Comparison of ENCODE assay signal across 8 cellular contexts in genomic region chr10:101018600-101019439, GRCh38. TPM values are rescaled to one million over a fixed set of nuclear protein-coding genes. Genes with fewer than 3 reads are reported as not detected.
DNase-seq lines count a peak whose midpoint lies in the region; ATAC-seq and TF ChIP-seq lines count a peak whose summit lies in the region.

No MANE protein-coding gene starts in this region.

- peaks cover 3% of the 10 kb centered on the region for H3K4me1 ChIP-seq in CD8-positive, alpha-beta memory T cell (ENCODE audit: insufficient read depth, low read length)
- peaks cover 12% of the 10 kb centered on the region for H3K4me1 ChIP-seq in PC-3 (ENCODE audit: insufficient read depth, low read length)
- H3K4me1 ChIP-seq in stomach: peaks cover 7 to 24% (median 14%) of the 10 kb centered on the region in 4 donors

- intact Hi-C loops in PC-3 (cut with micrococcal nuclease) (no loop called here), stomach (cut with DNase I; ENCODE audit: low total_unique reads) (no loop called here)

- no peaks in the 10 kb centered on the region for H3K9me2 ChIP-seq in PC-3 (replicated peaks; ENCODE audit: low read length)

- ATAC-seq in HG02885 (IDR thresholded peaks at IDR 0.05; ENCODE audit: poor library complexity, unreplicated experiment): peak; percentile 44
- ATAC-seq in PC-3: peak; percentile 76
- peak; percentile 84 to 87 for ATAC-seq in naive thymus-derived CD8-positive, alpha-beta T cell
- ATAC-seq in HG03571 (IDR thresholded peaks at IDR 0.05; ENCODE audit: unreplicated experiment): no peak

- H3K9me3 ChIP-seq in CD8-positive, alpha-beta memory T cell (ENCODE audit: low read length): no peaks in the 10 kb centered on the region
- H3K9me3 ChIP-seq in PC-3 (ENCODE audit: low read length) (no peaks in the 10 kb centered on the region), stomach (no peaks in the 10 kb centered on the region)

- WGBS in stomach, 5 donors: 20 to 26% (median 21%) methylated on average over 14 to 45 of the region's 45 CpGs

- H3K4me3 Mint-ChIP-seq in CD8-positive, alpha-beta memory T cell: no peak overlapping the region
- H3K4me3 Mint-ChIP-seq in naive thymus-derived CD8-positive, alpha-beta T cell: peak overlapping the region in 2 of 10 donors; percentile 5 to 24

- no peak overlapping the region for H3K4me3 ChIP-seq in CD8-positive, alpha-beta memory T cell (ENCODE audit: low read length)
- H3K4me3 ChIP-seq in PC-3 (ENCODE audit: low read length) (no peak overlapping the region), stomach (no peak overlapping the region)

- TF ChIP-seq POLR2A in stomach (IDR thresholded peaks at IDR 0.05): no peak

- CTCF ChIA-PET in CD8-positive, alpha-beta memory T cell (lab: Charles Lee): interaction anchor here (0.6 to 6.9 kb wide), 17 partner anchors 9 to 105 kb away, joined by 3 to 98 read pairs (median 6); partner anchors contain the start of genes LZTS2, PDZD7 and SFXN3
- CTCF ChIA-PET in PC-3 (lab: Charles Lee): interaction anchor here (0.5 to 0.6 kb wide), 2 partner anchors 36 to 72 kb away, joined by 3 read pairs; no protein-coding TSS in a partner anchor

- no peaks in the 10 kb centered on the region for H3K9me3 Mint-ChIP-seq in CD8-positive, alpha-beta memory T cell
- H3K9me3 Mint-ChIP-seq in naive thymus-derived CD8-positive, alpha-beta T cell: no peaks in the 10 kb centered on the region

- H4K20me1 ChIP-seq in PC-3 (ENCODE audit: low read length): no peaks in the 10 kb centered on the region

- H3K79me2 ChIP-seq in PC-3 (ENCODE audit: low read length): no peaks in the 10 kb centered on the region

- no peak overlapping the region for H3K27ac ChIP-seq in CD8-positive, alpha-beta memory T cell (ENCODE audit: low read depth, low read length)
- H3K27ac ChIP-seq in PC-3 (ENCODE audit: low read length): no peak overlapping the region
- H3K27ac ChIP-seq in stomach: no peak overlapping the region

- H3K4me2 ChIP-seq in PC-3 (ENCODE audit: low read length): peak overlapping the region; percentile 44; the same call in 1 of the 2 replicates

- H3F3A ChIP-seq in PC-3 (ENCODE audit: low read length, unreplicated experiment): no peaks in the 10 kb centered on the region

- H3K36me3 ChIP-seq in CD8-positive, alpha-beta memory T cell (ENCODE audit: insufficient read depth, low read length): no peaks in the 10 kb centered on the region
- H3K36me3 ChIP-seq in PC-3 (ENCODE audit: low read depth, low read length): no peaks in the 10 kb centered on the region
- H3K36me3 ChIP-seq in stomach: no peaks in the 10 kb centered on the region

- peaks cover 0 to 4% (median 2%) of the 10 kb centered on the region in 3 donors for H3K36me3 Mint-ChIP-seq in CD8-positive, alpha-beta memory T cell
- H3K36me3 Mint-ChIP-seq in naive thymus-derived CD8-positive, alpha-beta T cell: no peaks in the 10 kb centered on the region

- H3K9ac ChIP-seq in PC-3 (ENCODE audit: low read length): no peak overlapping the region

- H3K27me3 ChIP-seq in CD8-positive, alpha-beta memory T cell (ENCODE audit: insufficient read depth, low read length, poor library complexity, severe bottlenecking): peaks cover 20% of the 10 kb centered on the region
- H3K27me3 ChIP-seq in PC-3 (ENCODE audit: low read length): no peaks in the 10 kb centered on the region
- H3K27me3 ChIP-seq in stomach: peaks cover 0 to 51% (median 0%) of the 10 kb centered on the region in 3 donors

- TF ChIP-seq EP300 in stomach (IDR thresholded peaks at IDR 0.05): no peak

- H2AFZ ChIP-seq in PC-3 (ENCODE audit: low read length): peak overlapping the region; percentile 61

- peaks cover 2 to 10% (median 6%) of the 10 kb centered on the region in 3 donors for H3K4me1 Mint-ChIP-seq in CD8-positive, alpha-beta memory T cell
- H3K4me1 Mint-ChIP-seq in naive thymus-derived CD8-positive, alpha-beta T cell: peaks cover 7 to 14% (median 11%) of the 10 kb centered on the region in 4 donors

- no TSS peak for BruUV-seq in PC-3 (replicated peaks; lab: Mats Ljungman, UMichigan)

- peak; percentile 36 to 79 (median 53) for DNase-seq in CD8-positive, alpha-beta memory T cell
- DNase-seq in PC-3 (peak; percentile 77), fibroblast of gingiva (ENCODE audit: low read depth) (peak; percentile 71), stomach (peak; percentile 90)
- DNase-seq in activated T-cell treated with anti-CD3 and anti-CD28 coated beads, Interleukin-2, amount 50 U/mL, for 48 hours: peak; percentile 89 to 92
- DNase-seq in naive thymus-derived CD8-positive, alpha-beta T cell: peak; percentile 40 to 84 (median 56)

- TF ChIP-seq CTCF in PC-3 (conservative IDR thresholded peaks at IDR 0.05; ENCODE audit: low read depth, low read length): peak; percentile 74
- peak in 4 of 7 experiments; percentile 48 to 65 (median 56) for TF ChIP-seq CTCF in stomach (IDR thresholded peaks at IDR 0.05)

- H3K27me3 Mint-ChIP-seq in CD8-positive, alpha-beta memory T cell: peaks cover 36 to 52% of the 10 kb centered on the region in 2 donors
- H3K27me3 Mint-ChIP-seq in naive thymus-derived CD8-positive, alpha-beta T cell: peaks cover 8 to 82% (median 49%) of the 10 kb centered on the region in 5 donors

- no peak overlapping the region for H3K27ac Mint-ChIP-seq in CD8-positive, alpha-beta memory T cell
- H3K27ac Mint-ChIP-seq in naive thymus-derived CD8-positive, alpha-beta T cell: peak overlapping the region in 1 of 10 donors; percentile 43

- POLR2A ChIA-PET in CD8-positive, alpha-beta memory T cell (lab: Charles Lee): interaction anchor here (0.7 kb wide), 1 partner anchor 104 kb away, joined by 4 read pairs; no protein-coding TSS in a partner anchor
- POLR2A ChIA-PET in PC-3 (lab: Charles Lee; ENCODE audit: unreplicated experiment): no interaction called here
- POLR2A ChIA-PET in naive thymus-derived CD8-positive, alpha-beta T cell (lab: Charles Lee): interaction anchor here (1.1 to 3.5 kb wide), 3 partner anchors 13 to 24 kb away, joined by 3 to 15 read pairs (median 5); partner anchors contain the start of genes LZTS2, PDZD7 and SFXN3

RNA-seq across cellular contexts. Expression of gene PDZD7, which starts 12.1 kb away (rescaled TPM):
- under 1 TPM; 0.31 to 0.33 TPM for total RNA-seq in CD8-positive, alpha-beta memory T cell
- polyA plus RNA-seq in CD8-positive, alpha-beta memory T cell: 0.23 TPM
- total RNA-seq in PC-3 (2014; rRNA removed) (2.5 and 2.8 TPM in 2 replicates), stomach (1 to 10 TPM in 1 of 5 donors, not detected in 4; 2.4 TPM)
- 1 to 10 TPM; 1.3 to 1.4 TPM for total RNA-seq in naive thymus-derived CD8-positive, alpha-beta T cell
- polyA plus RNA-seq in naive thymus-derived CD8-positive, alpha-beta T cell: 1 to 10 TPM in 1 of 3 donors, under 1 TPM in 2; 0.39 to 1.1 (median 0.89) TPM
- under 1 TPM; 0.20 to 0.76 (median 0.75) TPM for polyA plus RNA-seq in stomach

RNA-seq across cellular contexts. Expression of gene SFXN3, which starts 12.2 kb away (rescaled TPM):
- 10 to 100 TPM; 25.2 to 26.5 TPM for total RNA-seq in CD8-positive, alpha-beta memory T cell
- 17.6 TPM for polyA plus RNA-seq in CD8-positive, alpha-beta memory T cell
- total RNA-seq in PC-3 (2014; rRNA removed) (46.7 and 63.7 TPM in 2 replicates), stomach (10 to 100 TPM in 4 of 5 donors, 1 to 10 TPM in 1; 9.9 to 60.4 (median 37.9) TPM)
- total RNA-seq in naive thymus-derived CD8-positive, alpha-beta T cell: 10 to 100 TPM; 63.1 to 66.9 TPM
- polyA plus RNA-seq in naive thymus-derived CD8-positive, alpha-beta T cell: 10 to 100 TPM in 2 of 3 donors, 1 to 10 TPM in 1; 9.9 to 11.5 (median 11.2) TPM
- polyA plus RNA-seq in stomach: 10 to 100 TPM; 11.1 to 20.7 (median 20.5) TPM

RNA-seq across cellular contexts. Expression of gene LZTS2, which starts 19.2 kb away (rescaled TPM):
- total RNA-seq in CD8-positive, alpha-beta memory T cell: 10 to 100 TPM; 10.9 to 11.5 TPM
- polyA plus RNA-seq in CD8-positive, alpha-beta memory T cell: 19.7 TPM
- total RNA-seq in PC-3 (2014; rRNA removed): 58.3 and 67.2 TPM in 2 replicates
- total RNA-seq in naive thymus-derived CD8-positive, alpha-beta T cell: 10 to 100 TPM; 33.5 to 34.3 TPM
- polyA plus RNA-seq in naive thymus-derived CD8-positive, alpha-beta T cell: 10 to 100 TPM; 10.8 to 19.5 (median 13.1) TPM
- 10 to 100 TPM; 41.2 to 70.7 (median 52.5) TPM for total RNA-seq in stomach
- polyA plus RNA-seq in stomach: 10 to 100 TPM; 34.7 to 58.2 (median 39.1) TPM

RNA-seq across cellular contexts. Expression of gene TWNK, which starts 31.5 kb away (rescaled TPM):
- total RNA-seq in CD8-positive, alpha-beta memory T cell: 10 to 100 TPM; 40.6 to 44.3 TPM
- polyA plus RNA-seq in CD8-positive, alpha-beta memory T cell: 8.2 TPM
- total RNA-seq in PC-3 (2014; rRNA removed) (7.5 and 8.0 TPM in 2 replicates), stomach (10 to 100 TPM in 2 of 5 donors, 1 to 10 TPM in 2, not detected in 1; 4.2 to 30.8 (median 18.0) TPM)
- 10 to 100 TPM; 17.0 to 18.2 TPM for total RNA-seq in naive thymus-derived CD8-positive, alpha-beta T cell
- 10 to 100 TPM in 1 of 3 donors, 1 to 10 TPM in 2; 5.3 to 18.2 (median 9.7) TPM for polyA plus RNA-seq in naive thymus-derived CD8-positive, alpha-beta T cell
- 1 to 10 TPM; 2.3 to 4.8 (median 4.7) TPM for polyA plus RNA-seq in stomach

RNA-seq across cellular contexts. Expression of gene MRPL43, which starts 31.5 kb away (rescaled TPM):
- 10 to 100 TPM; 62.5 to 62.8 TPM for total RNA-seq in CD8-positive, alpha-beta memory T cell
- polyA plus RNA-seq in CD8-positive, alpha-beta memory T cell: 129 TPM
- total RNA-seq in PC-3 (2014; rRNA removed) (81.0 and 90.5 TPM in 2 replicates), stomach (100 to 1,000 TPM in 1 of 5 donors, 10 to 100 TPM in 4; 29.9 to 243 (median 93.3) TPM)
- total RNA-seq in naive thymus-derived CD8-positive, alpha-beta T cell: 10 to 100 TPM; 64.9 to 66.6 TPM
- polyA plus RNA-seq in naive thymus-derived CD8-positive, alpha-beta T cell: 100 to 1,000 TPM; 117 to 136 (median 123) TPM
- polyA plus RNA-seq in stomach: 100 to 1,000 TPM in 1 of 3 donors, 10 to 100 TPM in 2; 91.2 to 131 (median 98.6) TPM
